11 cellular contexts compared by ENCODE assay signal in genomic region chr2:12506846-12507245, GRCh38.
DNase-seq lines count a peak whose midpoint lies in the region; ATAC-seq and TF ChIP-seq lines count a peak whose summit lies in the region.
"Had no signal": no experiment of that assay in that cellular context is flagged by ENCODE, and none has a peak within 500 bp of the region (broad histone marks: within the 10 kb centered on the region; RNA-seq: fewer than 3 reads in every experiment).

No MANE protein-coding gene starts in this region.

- H3K4me3 Mint-ChIP-seq in activated T-cell treated with anti-CD3 and anti-CD28 coated beads, Interleukin-2, amount 50 U/mL, for 4 hours: peak overlapping the region; percentile 0
- H3K4me3 Mint-ChIP-seq in activated CD8-positive, alpha-beta T cell treated with anti-CD3 and anti-CD28 coated beads, Interleukin-2, amount 10 ng/mL, durations not matched to agents 7 days and 5 days: no peak overlapping the region

- ATAC-seq in activated T-cell treated with anti-CD3 and anti-CD28 coated beads, Interleukin-2, amount 50 U/mL, for 4 hours: peak in 1 of 2 donors; percentile 1
- peak; percentile 8 for ATAC-seq in HG03097 (IDR thresholded peaks at IDR 0.05; ENCODE audit: low FRiP score, unreplicated experiment)
- no peak for ATAC-seq in activated CD8-positive, alpha-beta T cell treated with anti-CD3 and anti-CD28 coated beads, Interleukin-2, amount 10 ng/mL, durations not matched to agents 7 days and 5 days
- no peak for ATAC-seq in HG02885 (IDR thresholded peaks at IDR 0.05; ENCODE audit: poor library complexity, unreplicated experiment)

- H3K27ac Mint-ChIP-seq in activated CD8-positive, alpha-beta T cell treated with anti-CD3 and anti-CD28 coated beads, Interleukin-2, amount 10 ng/mL, durations not matched to agents 7 days and 5 days: peak overlapping the region; percentile 39
- H3K27ac Mint-ChIP-seq: progenitor cell of endocrine pancreas had no signal

- no peaks in the 10 kb centered on the region for H3K79me2 ChIP-seq in smooth muscle cell (ENCODE audit: low read depth)

- no peaks in the 10 kb centered on the region for H3K27me3 Mint-ChIP-seq in activated T-cell treated with anti-CD3 and anti-CD28 coated beads, Interleukin-2, amount 50 U/mL, for 4 hours (ENCODE audit: low read depth)
- no peaks in the 10 kb centered on the region for H3K27me3 Mint-ChIP-seq in activated CD8-positive, alpha-beta T cell treated with anti-CD3 and anti-CD28 coated beads, Interleukin-2, amount 10 ng/mL, durations not matched to agents 7 days and 5 days (ENCODE audit: low read depth)

- peaks cover 93% of the 10 kb centered on the region for H3K4me1 Mint-ChIP-seq in activated T-cell treated with anti-CD3 and anti-CD28 coated beads, Interleukin-2, amount 50 U/mL, for 4 hours (ENCODE audit: low read depth)
- peaks cover 70% of the 10 kb centered on the region for H3K4me1 Mint-ChIP-seq in activated CD8-positive, alpha-beta T cell treated with anti-CD3 and anti-CD28 coated beads, Interleukin-2, amount 10 ng/mL, durations not matched to agents 7 days and 5 days (ENCODE audit: low read depth)

- no peaks in the 10 kb centered on the region for H3K9me3 ChIP-seq in smooth muscle cell (replicated peaks; ENCODE audit: low read depth)

- H3K4me3 ChIP-seq in smooth muscle cell: no peak overlapping the region

- H3K4me2 ChIP-seq in smooth muscle cell: peak overlapping the region; percentile 45

- peak overlapping the region; percentile 13 for H3K27ac ChIP-seq in smooth muscle cell (ENCODE audit: low read depth)

- POLR2A ChIA-PET in activated CD8-positive, alpha-beta T cell treated with anti-CD3 and anti-CD28 coated beads, Interleukin-2, amount 10 ng/mL, durations not matched to agents 7 days and 5 days (lab: Charles Lee): interaction anchor here (0.7 kb wide), 1 partner anchor 19 kb away, joined by 3 read pairs; no protein-coding TSS in a partner anchor

- H4K20me1 ChIP-seq in smooth muscle cell (ENCODE audit: low read depth): no peaks in the 10 kb centered on the region

- no peaks in the 10 kb centered on the region for H3K27me3 ChIP-seq in smooth muscle cell (ENCODE audit: low read depth)

- H3F3A ChIP-seq in smooth muscle cell (ENCODE audit: low read depth): no peaks in the 10 kb centered on the region

- CTCF ChIA-PET in activated CD8-positive, alpha-beta T cell treated with anti-CD3 and anti-CD28 coated beads, Interleukin-2, amount 10 ng/mL, durations not matched to agents 7 days and 5 days (lab: Charles Lee): no interaction called here

- TF ChIP-seq CTCF in smooth muscle cell (IDR thresholded peaks at IDR 0.05; ENCODE audit: borderline replicate concordance, insufficient read depth, poor library complexity, severe bottlenecking): no peak

- H2AFZ ChIP-seq in smooth muscle cell (ENCODE audit: low read depth): no peak overlapping the region

- peaks cover 9% of the 10 kb centered on the region for H3K4me1 ChIP-seq in smooth muscle cell (ENCODE audit: low read depth)

- no peak overlapping the region for H3K9ac ChIP-seq in smooth muscle cell (ENCODE audit: low read depth)

- H3K9me3 Mint-ChIP-seq in activated T-cell treated with anti-CD3 and anti-CD28 coated beads, Interleukin-2, amount 50 U/mL, for 4 hours: peaks cover 3% of the 10 kb centered on the region
- no peaks in the 10 kb centered on the region for H3K9me3 Mint-ChIP-seq in activated CD8-positive, alpha-beta T cell treated with anti-CD3 and anti-CD28 coated beads, Interleukin-2, amount 10 ng/mL, durations not matched to agents 7 days and 5 days (ENCODE audit: insufficient read depth)

- 53% methylated on average over 2 of the region's 2 CpGs for WGBS in smooth muscle cell (ENCODE audit: low lambda C conversion rate)

- H3K36me3 Mint-ChIP-seq in activated T-cell treated with anti-CD3 and anti-CD28 coated beads, Interleukin-2, amount 50 U/mL, for 4 hours (ENCODE audit: insufficient read depth): peaks cover 3% of the 10 kb centered on the region
- H3K36me3 Mint-ChIP-seq in activated CD8-positive, alpha-beta T cell treated with anti-CD3 and anti-CD28 coated beads, Interleukin-2, amount 10 ng/mL, durations not matched to agents 7 days and 5 days (ENCODE audit: low read depth): peaks cover 31% of the 10 kb centered on the region

- no peaks in the 10 kb centered on the region for H3K36me3 ChIP-seq in smooth muscle cell (ENCODE audit: low read depth)

- DNase-seq in activated T-cell treated with anti-CD3 and anti-CD28 coated beads, Interleukin-2, amount 50 U/mL, for 4 hours: no peak
- no peak for DNase-seq in activated T-cell treated with anti-CD3 and anti-CD28 coated beads, Interleukin-2, amount 50 U/mL, for 48 hours
- no peak for DNase-seq in activated CD8-positive, alpha-beta T cell treated with anti-CD3 and anti-CD28 coated beads, Interleukin-2, amount 10 ng/mL, durations not matched to agents 7 days and 5 days
- DNase-seq in smooth muscle cell (lab: John Stamatoyannopoulos, UW; ENCODE audit: unreplicated experiment) (no peak), OCI-M1 (lab: John Stamatoyannopoulos, UW) (no peak), occipital lobe (lab: John Stamatoyannopoulos, UW) (no peak)
- DNase-seq: caudate nucleus, NCI-H2107 had no signal
